25 cellular contexts compared by ENCODE assay signal in the genomic region with DNA sequence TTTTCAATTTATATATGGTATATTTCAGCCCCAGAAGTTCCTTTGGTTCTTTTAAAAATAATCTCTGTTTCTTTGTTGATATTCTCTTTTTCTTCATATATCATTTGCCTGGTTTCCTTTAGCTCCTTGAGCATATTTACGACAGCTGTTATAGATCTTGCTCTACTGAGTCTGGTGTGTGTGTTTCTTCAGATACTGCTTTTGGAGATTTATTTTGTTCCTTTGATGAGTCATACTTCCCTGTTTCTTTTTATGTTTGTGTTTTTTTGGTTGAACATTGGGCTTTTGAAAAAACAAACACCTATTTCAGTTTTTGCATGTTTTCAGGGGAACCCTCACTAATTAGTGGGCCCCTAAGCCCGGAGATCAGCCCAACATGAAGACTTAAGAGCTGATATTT. TPM values are rescaled to one million over a fixed set of nuclear protein-coding genes. Genes with fewer than 3 reads are reported as not detected.
"Had no signal": no experiment of that assay in that cellular context is flagged by ENCODE, and none has a peak within 500 bp of the region (broad histone marks: within the 10 kb centered on the region; RNA-seq: fewer than 3 reads in every experiment).

No MANE protein-coding gene starts in this region.

- H3K4me3 Mint-ChIP-seq: activated CD8-positive, alpha-beta T cell treated with anti-CD3 and anti-CD28 coated beads, Interleukin-2, amount 10 ng/mL, durations not matched to agents 7 days and 5 days; activated naive CD4-positive, alpha-beta T cell treated with anti-CD3 and anti-CD28 coated beads for 36 hours; activated naive CD8-positive, alpha-beta T cell; activated T-cell treated with anti-CD3 and anti-CD28 coated beads, Interleukin-2, amount 50 U/mL, for 24 hours; brain; central memory CD8-positive, alpha-beta T cell; T-helper 1 cell treated with Interleukin-12 subunit alpha and Interleukin-12 subunit beta and Interleukin-4 antibody, amounts not matched to agents 30 μg/mL and 1 μg/mL, for 36 hours; WTC11 had no signal

- H3K36me3 Mint-ChIP-seq: WTC11 had no signal

- DNase-seq: activated CD4-positive, alpha-beta T cell treated with anti-CD3 and anti-CD28 coated beads for 48 hours; activated CD4-positive, alpha-beta T cell treated with anti-CD3 and anti-CD28 coated beads, Interleukin-2, amount 50 U/mL, for 4 hours; activated CD4-positive, CD25-positive, alpha-beta regulatory T cell treated with anti-CD3 and anti-CD28 coated beads, Interleukin-2, amount 50 U/mL, for 72 hours; activated CD8-positive, alpha-beta memory T cell treated with anti-CD3 and anti-CD28 coated beads, Interleukin-2, amount 50 U/mL, for 48 hours; activated CD8-positive, alpha-beta T cell treated with anti-CD3 and anti-CD28 coated beads, Interleukin-2, amount 10 ng/mL, durations not matched to agents 7 days and 5 days; activated gamma-delta T cell; activated naive CD4-positive, alpha-beta T cell treated with anti-CD3 and anti-CD28 coated beads for 36 hours; activated T-cell treated with anti-CD3 and anti-CD28 coated beads, Interleukin-2, amount 50 U/mL, for 24 hours; amygdala; MM.1S; NCI-H1105 treated with DMSO at 0.1 percent for 48 hours; NCI-H1436 treated with DMSO at 0.1 percent for 48 hours; NCI-H187 treated with DMSO at 0.1 percent for 48 hours; NCI-H2081 treated with DMSO at 0.1 percent for 48 hours; NCI-H446; NCI-H524 treated with DMSO at 0.1 percent for 48 hours; NCI-H82; NK-92 treated with Interleukin-12 subunit alpha and Interleukin-12 subunit beta, amount 100 ng/mL, for 24 hours; SHP77 had no signal

- H3K9me3 Mint-ChIP-seq: activated naive CD4-positive, alpha-beta T cell treated with anti-CD3 and anti-CD28 coated beads for 36 hours; central memory CD8-positive, alpha-beta T cell; T-helper 1 cell treated with Interleukin-12 subunit alpha and Interleukin-12 subunit beta and Interleukin-4 antibody, amounts not matched to agents 30 μg/mL and 1 μg/mL, for 36 hours had no signal

- H3K27me3 Mint-ChIP-seq: central memory CD8-positive, alpha-beta T cell had no signal

- H3K27ac Mint-ChIP-seq: activated CD8-positive, alpha-beta T cell treated with anti-CD3 and anti-CD28 coated beads, Interleukin-2, amount 10 ng/mL, durations not matched to agents 7 days and 5 days; activated naive CD4-positive, alpha-beta T cell treated with anti-CD3 and anti-CD28 coated beads for 36 hours; activated naive CD8-positive, alpha-beta T cell; activated T-cell treated with anti-CD3 and anti-CD28 coated beads, Interleukin-2, amount 50 U/mL, for 24 hours; brain; T-helper 1 cell treated with Interleukin-12 subunit alpha and Interleukin-12 subunit beta and Interleukin-4 antibody, amounts not matched to agents 30 μg/mL and 1 μg/mL, for 36 hours; WTC11 had no signal

- H3K4me3 ChIP-seq: SJSA1 had no signal

- H3K27me3 ChIP-seq: SJSA1 had no signal

- H3K9me3 ChIP-seq: SJSA1 had no signal

- H3K27ac ChIP-seq: SJSA1 had no signal

- H3K4me1 ChIP-seq: SJSA1 had no signal

- H3K36me3 ChIP-seq: SJSA1 had no signal

RNA-seq across cellular contexts. Expression of gene GLB1L2, which starts 23.3 kb away (rescaled TPM):
- total RNA-seq: SJSA1 had no signal

RNA-seq across cellular contexts. Expression of gene B3GAT1, which starts 56.9 kb away (rescaled TPM):
- total RNA-seq: SJSA1 had no signal
